Comparison of ENCODE assay signal across 28 cellular contexts in genomic region chr4:95086532-95086931, GRCh38.
DNase-seq lines count a peak whose midpoint lies in the region; ATAC-seq, FAIRE-seq and TF ChIP-seq lines count a peak whose summit lies in the region.
"Had no signal": no experiment of that assay in that cellular context is flagged by ENCODE, and none has a peak within 500 bp of the region (broad histone marks: within the 10 kb centered on the region; RNA-seq: fewer than 3 reads in every experiment).

No MANE protein-coding gene starts in this region.

- H3K9me2 ChIP-seq in PC-9 (ENCODE audit: insufficient read depth): no peaks in the 10 kb centered on the region

- H3K9ac ChIP-seq in DND-41 (ENCODE audit: low read depth, low read length) (peak overlapping the region; percentile 55), keratinocyte (ENCODE audit: control insufficient read depth, extremely low read depth, insufficient read depth, low read length) (no peak overlapping the region)

- H3K9me1 ChIP-seq in keratinocyte (ENCODE audit: control insufficient read depth, extremely low read depth, insufficient read depth, low read length): no peaks in the 10 kb centered on the region

- H3K27ac ChIP-seq in DND-41 (ENCODE audit: low read length) (peak overlapping the region; percentile 94), PC-9 (peak overlapping the region; percentile 68), keratinocyte (ENCODE audit: control insufficient read depth, insufficient read depth, low read length) (no peak overlapping the region), upper lobe of right lung (no peak overlapping the region)
- H3K27ac ChIP-seq: C4-2B, neutrophil, tibial artery had no signal

- no peak for TF ChIP-seq CTCF in DND-41 (IDR thresholded peaks at IDR 0.05; ENCODE audit: borderline replicate concordance, extremely low read depth, low read length, poor library complexity, severe bottlenecking)
- no peak for TF ChIP-seq CTCF in PC-9 (conservative IDR thresholded peaks at IDR 0.05)
- no peak for TF ChIP-seq CTCF in keratinocyte (optimal IDR thresholded peaks at IDR 0.05 in 1 of 3, IDR thresholded peaks at IDR 0.05 in 1 of 3, conservative IDR thresholded peaks at IDR 0.05 in 1 of 3; ENCODE audit: extremely low read depth in 1 of 3, insufficient read depth in 2 of 3, low read length in 3 of 3)
- no peak for TF ChIP-seq CTCF in upper lobe of right lung (IDR thresholded peaks at IDR 0.05)

- DNase-seq in DND-41 (no peak), PC-9 (peak in 1 of 2 experiments; percentile 82), keratinocyte (ENCODE audit: low read depth, low spot score) (peak; percentile 33), upper lobe of right lung (no peak), A172 (ENCODE audit: low spot score) (no peak), H4 (ENCODE audit: low spot score) (no peak)
- DNase-seq: activated B cell treated with CpG ODN at 0.5 μM for 24 hours; activated CD4-positive, alpha-beta T cell treated with anti-CD3 and anti-CD28 coated beads, Interleukin-2, amount 10 ng/mL, durations not matched to agents 7 days and 5 days; effector CD4-positive, alpha-beta T cell; MG63; midbrain; naive B cell; NCI-H1105; NCI-H1930; NCI-H2171 treated with DMSO at 0.1 percent for 48 hours; NCI-H524; NK-92 treated with Interleukin-12 subunit alpha and Interleukin-12 subunit beta, amount 100 ng/mL, for 24 hours; SHP77 treated with DMSO at 0.1 percent for 48 hours; stimulated activated CD4-positive, alpha-beta T cell treated with anti-CD3 and anti-CD28 coated beads, Interleukin-4, amount 100 ng/mL, for 1 hour; T1000; tibial artery had no signal

- H3K4me1 ChIP-seq in DND-41 (ENCODE audit: insufficient read depth, low read length): peaks cover 98% of the 10 kb centered on the region
- peaks cover 36% of the 10 kb centered on the region for H3K4me1 ChIP-seq in PC-9 (replicated peaks; ENCODE audit: insufficient read depth)
- peaks cover 19% of the 10 kb centered on the region for H3K4me1 ChIP-seq in keratinocyte (ENCODE audit: control insufficient read depth, extremely low read depth, insufficient read depth, low read length)
- H3K4me1 ChIP-seq in upper lobe of right lung: no peaks in the 10 kb centered on the region
- H3K4me1 ChIP-seq: tibial artery had no signal

- CTCF ChIA-PET in PC-9 (lab: Charles Lee): no interaction called here

- ATAC-seq in DND-41 (ENCODE audit: insufficient read depth, low read depth) (no peak), upper lobe of right lung (peak; percentile 74), GM21576 (IDR thresholded peaks at IDR 0.05; ENCODE audit: unreplicated experiment) (no peak)
- ATAC-seq: Panc1 had no signal

- H2AFZ ChIP-seq in DND-41 (ENCODE audit: low read depth, low read length) (0 out of 2 replicates have a peak overlapping the region, but pooled peaks have one; percentile 7), PC-9 (no peak overlapping the region), keratinocyte (ENCODE audit: control insufficient read depth, low read length) (no peak overlapping the region)

- peak overlapping the region; percentile 65 for H3K4me2 ChIP-seq in DND-41 (ENCODE audit: insufficient read depth, low read length)
- H3K4me2 ChIP-seq in PC-9: 0 out of 2 replicates have a peak overlapping the region, but pooled peaks have one; percentile 31
- H3K4me2 ChIP-seq in keratinocyte (ENCODE audit: control insufficient read depth, extremely low read depth, insufficient read depth, low read depth, low read length): peak overlapping the region; percentile 45

- H4K20me1 ChIP-seq in DND-41 (ENCODE audit: insufficient read depth, low read length): no peaks in the 10 kb centered on the region
- H4K20me1 ChIP-seq in PC-9 (ENCODE audit: insufficient read depth): no peaks in the 10 kb centered on the region
- no peaks in the 10 kb centered on the region for H4K20me1 ChIP-seq in keratinocyte (ENCODE audit: control insufficient read depth, extremely low read depth, insufficient read depth, low read length)

- POLR2A ChIA-PET in PC-9 (lab: Charles Lee; ENCODE audit: unreplicated experiment): no interaction called here

- peak overlapping the region in 1 of 2 experiments; percentile 51; a peak in 2 of 4 replicates for H3K4me3 ChIP-seq in DND-41 (ENCODE audit: low read depth in 1 of 2, low read length in 2 of 2)
- H3K4me3 ChIP-seq in PC-9: no peak overlapping the region
- H3K4me3 ChIP-seq in keratinocyte (ENCODE audit: control insufficient read depth in 2 of 3, extremely low read depth in 1 of 3, insufficient read depth in 2 of 3, low read depth in 1 of 3, low read length in 3 of 3): no peak overlapping the region
- H3K4me3 ChIP-seq in upper lobe of right lung: no peak overlapping the region
- H3K4me3 ChIP-seq: MG63, prostate gland, tibial artery had no signal

- dilution Hi-C loops in keratinocyte (cut with MboI; ENCODE audit: extremely low pct_ligation_motif_present, low sequenced_read_pairs): no loop called here

- H3K27me3 ChIP-seq in DND-41 (ENCODE audit: insufficient read depth, low read length, poor library complexity): no peaks in the 10 kb centered on the region
- no peaks in the 10 kb centered on the region for H3K27me3 ChIP-seq in PC-9 (ENCODE audit: insufficient read depth, low read depth)
- H3K27me3 ChIP-seq in keratinocyte (ENCODE audit: control insufficient read depth, extremely low read depth, insufficient read depth, low read length): no peaks in the 10 kb centered on the region
- H3K27me3 ChIP-seq in upper lobe of right lung: no peaks in the 10 kb centered on the region
- H3K27me3 ChIP-seq: MG63, neutrophil, tibial artery had no signal

- no TSS peak for BruUV-seq in PC-9 (replicated peaks; lab: Mats Ljungman, UMichigan)

- intact Hi-C loops in PC-9 (cut with micrococcal nuclease; ENCODE audit: unreplicated experiment): loop anchor here (1.0 to 5.0 kb wide), 3 partner anchors 244 to 539 kb away; no protein-coding TSS in a partner anchor
- intact Hi-C loops in upper lobe of right lung (cut with DNase I): no loop called here

- FAIRE-seq in keratinocyte (lab: Jason Lieb, UNC): peak; percentile 84
- FAIRE-seq: H1, HTR-8/SVneo had no signal

- H3K36me3 ChIP-seq in DND-41 (ENCODE audit: insufficient read depth, low read length) (no peaks in the 10 kb centered on the region), PC-9 (ENCODE audit: low read depth) (no peaks in the 10 kb centered on the region), keratinocyte (ENCODE audit: control insufficient read depth in 2 of 2, extremely low read depth in 1 of 2, insufficient read depth in 2 of 2, low read length in 2 of 2) (no peaks in the 10 kb centered on the region), upper lobe of right lung (no peaks in the 10 kb centered on the region)
- H3K36me3 ChIP-seq: MG63, neutrophil, prostate gland, tibial artery had no signal

- H3F3A ChIP-seq in PC-9 (ENCODE audit: insufficient read depth, low read depth): peaks cover 10% of the 10 kb centered on the region; the same call in 1 of the 2 replicates

- H3K79me2 ChIP-seq in DND-41 (ENCODE audit: insufficient read depth, low read length) (peaks cover 67% of the 10 kb centered on the region), PC-9 (ENCODE audit: low read depth) (no peaks in the 10 kb centered on the region), keratinocyte (ENCODE audit: control insufficient read depth, insufficient read depth, low read length) (no peaks in the 10 kb centered on the region)

- H3K9me3 ChIP-seq in DND-41 (ENCODE audit: insufficient read depth, low read length, severe bottlenecking): no peaks in the 10 kb centered on the region
- no peaks in the 10 kb centered on the region for H3K9me3 ChIP-seq in PC-9 (ENCODE audit: insufficient read depth, low read depth)
- no peaks in the 10 kb centered on the region for H3K9me3 ChIP-seq in keratinocyte (ENCODE audit: control insufficient read depth, low read depth, low read length)
- no peaks in the 10 kb centered on the region for H3K9me3 ChIP-seq in upper lobe of right lung
- H3K9me3 ChIP-seq: MG63, neutrophil, prostate gland, tibial artery had no signal

Comparison
In these comparisons a context has a peak if more than half of its experiments do, and no peak if none do; other contexts are left out.
1. H3K27ac ChIP-seq: peak in DND-41 (single experiment) and PC-9 (single experiment); none in keratinocyte (single experiment) and upper lobe of right lung (single experiment).
2. Peak in every context shown above with its lines, with median percentiles within 50 percentile points of each other: H3K4me2 ChIP-seq.